In genomic region chr7:113118074-113118959, GRCh38 we compare ENCODE assay signal across 1 cellular context.
TF ChIP-seq lines count a peak whose summit lies in the region.

Gene SMIM30, minus strand, starts transcription at chr7:113118554. Its CDS starts 976 bp downstream, at chr7:113117578.

TF ChIP-seq in HepG2, 621 proteins besides CTCF, POLR2A, EP300 and RAD21 (continued from another document and continues in another):
- TF ChIP-seq MAZ (IDR thresholded peaks at IDR 0.05; ENCODE audit: borderline replicate concordance, low read depth, low read length) (no peak), MAZ (CRISPR knock-in tag; IDR thresholded peaks at IDR 0.05; ENCODE audit: low read depth) (no peak), PPARG (CRISPR knock-in tag; conservative IDR thresholded peaks at IDR 0.05) (no peak; the same call in 1 of the 2 replicates), ZNF672 (CRISPR knock-in tag; IDR thresholded peaks at IDR 0.05) (no peak), ZNF264 (CRISPR knock-in tag; IDR thresholded peaks at IDR 0.05) (no peak), GTF2F1 (IDR thresholded peaks at IDR 0.05; ENCODE audit: low read length) (no peak), ZNF772 (CRISPR knock-in tag; IDR thresholded peaks at IDR 0.05) (no peak), KIAA2018 (CRISPR knock-in tag; IDR thresholded peaks at IDR 0.05; ENCODE audit: borderline replicate concordance) (no peak), TRAFD1 (CRISPR knock-in tag; IDR thresholded peaks at IDR 0.05; ENCODE audit: borderline replicate concordance) (no peak), ZNF703 (CRISPR knock-in tag; IDR thresholded peaks at IDR 0.05; ENCODE audit: borderline replicate concordance) (no peak), HMG20A (CRISPR knock-in tag; IDR thresholded peaks at IDR 0.05; ENCODE audit: borderline replicate concordance) (no peak), TEAD2 (CRISPR knock-in tag; IDR thresholded peaks at IDR 0.05) (no peak), KDM2A (CRISPR knock-in tag; IDR thresholded peaks at IDR 0.05; ENCODE audit: borderline replicate concordance, low read depth) (peak; percentile 91), ZKSCAN5 (CRISPR knock-in tag; IDR thresholded peaks at IDR 0.05) (no peak), ZBTB46 (CRISPR knock-in tag; IDR thresholded peaks at IDR 0.05; ENCODE audit: borderline replicate concordance) (no peak), ZBTB44 (CRISPR knock-in tag; IDR thresholded peaks at IDR 0.05) (no peak), KDM1A (CRISPR knock-in tag; IDR thresholded peaks at IDR 0.05) (no peak), RBM22 (optimal IDR thresholded peaks at IDR 0.05; ENCODE audit: low read length) (no peak), ATF1 (CRISPR knock-in tag; IDR thresholded peaks at IDR 0.05) (peak; percentile 84), FIP1L1 (IDR thresholded peaks at IDR 0.05; ENCODE audit: borderline replicate concordance, insufficient read depth, low read depth, low read length) (no peak), KMT2B (CRISPR knock-in tag; IDR thresholded peaks at IDR 0.05) (peak; percentile 69; the same call in 1 of the 2 replicates), TARDBP (CRISPR knock-in tag; IDR thresholded peaks at IDR 0.05) (0 out of 2 replicates have a peak, but pooled peaks have one; percentile 38), ZNF337 (CRISPR knock-in tag; IDR thresholded peaks at IDR 0.05; ENCODE audit: borderline replicate concordance, low read depth) (no peak), HMG20B (CRISPR knock-in tag; conservative IDR thresholded peaks at IDR 0.05) (no peak), MLXIP (CRISPR knock-in tag; IDR thresholded peaks at IDR 0.05; ENCODE audit: borderline replicate concordance) (no peak), ASH2L (IDR thresholded peaks at IDR 0.05; ENCODE audit: insufficient read length, low read depth, low read length) (no peak), MAF1 (CRISPR knock-in tag; IDR thresholded peaks at IDR 0.05; ENCODE audit: borderline replicate concordance) (no peak), ZFX (CRISPR knock-in tag; IDR thresholded peaks at IDR 0.05; ENCODE audit: low read depth) (no peak), TOE1 (CRISPR knock-in tag; IDR thresholded peaks at IDR 0.05) (no peak), MBNL3 (CRISPR knock-in tag; conservative IDR thresholded peaks at IDR 0.05) (no peak), BHLHE40 (IDR thresholded peaks at IDR 0.05; ENCODE audit: low read length) (no peak; the same call in 1 of the 2 replicates), GLI4 (CRISPR knock-in tag; IDR thresholded peaks at IDR 0.05; ENCODE audit: borderline replicate concordance) (no peak), GZF1 (CRISPR knock-in tag; IDR thresholded peaks at IDR 0.05) (no peak), ZHX1 (CRISPR knock-in tag; IDR thresholded peaks at IDR 0.05; ENCODE audit: low read depth) (no peak), ZFP90 (CRISPR knock-in tag; IDR thresholded peaks at IDR 0.05; ENCODE audit: borderline replicate concordance) (peak; percentile 25; the same call in 1 of the 2 replicates), ZNF652 (CRISPR knock-in tag; IDR thresholded peaks at IDR 0.05; ENCODE audit: borderline replicate concordance, low read depth) (no peak), SP5 (CRISPR knock-in tag; IDR thresholded peaks at IDR 0.05; ENCODE audit: borderline replicate concordance, low read depth) (peak; percentile 47; the same call in 1 of the 2 replicates), NKX3-1 (CRISPR knock-in tag; IDR thresholded peaks at IDR 0.05) (no peak), ZSCAN5A (CRISPR knock-in tag; IDR thresholded peaks at IDR 0.05; ENCODE audit: borderline replicate concordance) (no peak), ZNF235 (CRISPR knock-in tag; IDR thresholded peaks at IDR 0.05; ENCODE audit: borderline replicate concordance) (no peak)
